Comparison of ENCODE assay signal across 13 cellular contexts in the genomic region with DNA sequence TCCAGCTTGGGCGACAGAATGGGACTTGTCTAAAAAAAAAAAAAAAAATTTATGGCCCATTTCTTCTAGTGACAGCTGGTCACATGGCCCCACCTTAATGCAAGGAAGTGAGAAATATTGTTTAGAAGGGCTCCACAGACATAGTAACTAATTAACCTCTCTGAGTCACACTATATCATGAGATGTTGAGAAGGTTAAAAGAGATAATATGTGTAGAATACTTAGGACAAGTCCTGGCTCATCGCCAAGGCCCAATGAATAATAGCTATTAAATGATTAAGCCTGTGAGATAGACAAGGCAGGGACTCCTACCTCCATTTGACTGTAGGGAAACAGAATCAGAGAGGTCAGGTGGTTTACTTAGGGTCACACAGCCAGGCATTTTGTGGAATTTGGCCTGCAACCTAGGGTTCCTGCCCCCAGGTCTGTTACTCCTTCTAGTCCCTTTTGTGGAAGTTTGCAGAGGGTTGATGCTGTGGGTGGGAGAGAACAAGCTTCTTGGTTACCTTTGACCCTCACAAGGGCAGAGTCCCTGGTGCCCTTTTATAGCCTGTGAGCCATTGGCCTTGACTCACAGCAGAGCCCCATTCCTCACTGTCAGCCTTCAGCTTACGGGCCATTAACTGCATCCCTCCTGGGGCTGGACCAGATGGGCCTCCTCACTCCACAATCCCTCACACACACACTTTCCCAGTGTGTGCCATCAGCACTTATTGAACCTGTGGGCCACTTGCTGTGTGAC. TPM values are rescaled to one million over a fixed set of nuclear protein-coding genes. Genes with fewer than 3 reads are reported as not detected.
DNase-seq lines count a peak whose midpoint lies in the region; ATAC-seq, FAIRE-seq and TF ChIP-seq lines count a peak whose summit lies in the region.
"Had no signal": no experiment of that assay in that cellular context is flagged by ENCODE, and none has a peak within 500 bp of the region (broad histone marks: within the 10 kb centered on the region; RNA-seq: fewer than 3 reads in every experiment).

No MANE protein-coding gene starts in this region.

- H3K4me3 ChIP-seq in testis = no peak overlapping the region
- H3K4me3 ChIP-seq in aorta (ENCODE audit: low read length in 2 of 2) = no peak overlapping the region
- H3K4me3 ChIP-seq: cardiac muscle cell, right atrium auricular region had no signal

- no peaks in the 10 kb centered on the region for H3K27me3 ChIP-seq in testis
- H3K27me3 ChIP-seq in aorta (ENCODE audit: control insufficient read depth in 1 of 2, insufficient read depth in 2 of 2, low read length in 1 of 2) = no peaks in the 10 kb centered on the region
- H3K27me3 ChIP-seq: cardiac muscle cell, right atrium auricular region had no signal

- no peak overlapping the region for H3K27ac ChIP-seq in testis
- H3K27ac ChIP-seq in aorta (ENCODE audit: low read depth in 1 of 2, low read length in 2 of 2) = no peak overlapping the region
- H3K27ac ChIP-seq: cardiac muscle cell, right atrium auricular region had no signal

- intact Hi-C loops in testis (cut with DNase I; ENCODE audit: low total_unique reads) (no loop called here), aorta (cut with DNase I) (no loop called here)

- TF ChIP-seq POLR2A in testis (IDR thresholded peaks at IDR 0.05) = no peak

- no peak for TF ChIP-seq CTCF in testis (IDR thresholded peaks at IDR 0.05)

- ATAC-seq in aorta (ENCODE audit: low FRiP score) = no peak
- ATAC-seq: activated CD8-positive, alpha-beta T cell treated with anti-CD3 and anti-CD28 coated beads, Interleukin-2, amount 10 ng/mL, durations not matched to agents 7 days and 5 days had no signal

- FAIRE-seq in GM18507 (lab: Jason Lieb, UNC) = peak; percentile 83
- FAIRE-seq: G401.6 had no signal

- 73 to 75% methylated on average over 3 of the region's 3 CpGs for WGBS in testis, 2 donors
- WGBS in aorta, 2 donors = 62 to 69% methylated on average over 3 of the region's 3 CpGs

- H3K36me3 ChIP-seq in testis (ENCODE audit: low read depth, missing control alignments) (no peaks in the 10 kb centered on the region), aorta (ENCODE audit: control insufficient read depth in 1 of 2, insufficient read depth in 2 of 2, low read length in 1 of 2) (no peaks in the 10 kb centered on the region)
- H3K36me3 ChIP-seq: cardiac muscle cell, right atrium auricular region had no signal

- H3K9me3 ChIP-seq in testis = no peaks in the 10 kb centered on the region
- no peaks in the 10 kb centered on the region for H3K9me3 ChIP-seq in aorta (ENCODE audit: control insufficient read depth, low read length)
- H3K9me3 ChIP-seq: right atrium auricular region had no signal

- H3K4me1 ChIP-seq in testis (peaks cover 7% of the 10 kb centered on the region), aorta (ENCODE audit: control insufficient read depth in 1 of 2, insufficient read depth in 2 of 2, low read length in 2 of 2) (no peaks in the 10 kb centered on the region)
- H3K4me1 ChIP-seq: right atrium auricular region had no signal

- DNase-seq in GM18507 (ENCODE audit: extremely low spot score, insufficient read length, low read depth) (peak; percentile 48), HT-29 (ENCODE audit: low spot score) (peak; percentile 99), SW480 (ENCODE audit: low spot score) (peak; percentile 80), left kidney (ENCODE audit: low read depth, low spot score) (peak; percentile 92), KG1 (lab: John Stamatoyannopoulos, UW) (no peak), COR-L47 (lab: John Stamatoyannopoulos, UW) (no peak), testis (no peak), aorta (no peak)
- DNase-seq: activated CD8-positive, alpha-beta T cell treated with anti-CD3 and anti-CD28 coated beads, Interleukin-2, amount 10 ng/mL, durations not matched to agents 7 days and 5 days had no signal

RNA-seq across cellular contexts. Expression of a gene that starts 48.5 kb away (rescaled TPM):
- under 0.01 and 0.03 TPM in 2 replicates for total RNA-seq in HT-29 (2014; rRNA removed; shearing (Covaris generic))
- total RNA-seq in testis = under 1 TPM; 0.63 to 0.74 TPM
- 0.18 TPM for polyA plus RNA-seq in testis (ENCODE audit: insufficient read depth, low read depth, low replicate concordance)
- not detected for total RNA-seq in aorta
- polyA plus RNA-seq in aorta = not detected
- total RNA-seq: activated CD8-positive, alpha-beta T cell treated with anti-CD3 and anti-CD28 coated beads, Interleukin-2, amount 10 ng/mL, durations not matched to agents 7 days and 5 days; OCI-LY7; right atrium auricular region had no signal

RNA-seq across cellular contexts. Expression of a gene that starts 53.9 kb away (rescaled TPM):
- 35.2 and 36.4 TPM in 2 replicates for total RNA-seq in HT-29 (2014; rRNA removed; shearing (Covaris generic))
- 10 to 100 TPM; 46.6 to 66.5 TPM for total RNA-seq in testis
- polyA plus RNA-seq in testis (ENCODE audit: insufficient read depth, low read depth, low replicate concordance) = 23.5 TPM
- 10 to 100 TPM; 23.9 to 35.2 TPM for total RNA-seq in aorta
- polyA plus RNA-seq in aorta = 1 to 10 TPM; 3.4 to 5.4 TPM

Comparison
In these comparisons a context has a peak if more than half of its experiments do, and no peak if none do; other contexts are left out.
1. DNase-seq: peak in GM18507 (single experiment), HT-29 (single experiment), SW480 (single experiment) and left kidney (single experiment); none in KG1 (single experiment), COR-L47 (single experiment), testis (single experiment) and aorta (0 of 2).